Comparison of ENCODE assay signal across 1 cellular context in the genomic region with DNA sequence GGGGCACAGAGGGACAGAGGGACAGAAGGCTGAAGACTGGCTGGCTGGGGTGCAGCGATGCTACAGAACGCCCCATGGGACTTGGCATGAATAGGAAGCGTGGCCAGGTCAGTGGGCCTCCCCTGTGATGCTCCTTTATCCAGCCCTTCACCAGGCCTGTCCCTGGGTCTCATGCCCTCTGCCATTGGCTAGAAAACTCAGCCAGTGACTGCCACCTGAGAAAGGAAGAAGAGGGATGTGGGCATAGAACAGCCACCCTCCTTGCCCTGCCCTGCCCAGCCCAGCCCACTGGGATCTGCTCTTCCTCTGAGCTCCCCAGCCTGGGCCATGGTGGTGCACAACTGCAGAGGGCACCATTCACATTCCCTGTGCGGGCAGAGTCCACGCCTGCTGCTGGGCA.
TF ChIP-seq lines count a peak whose summit lies in the region.

No MANE protein-coding gene starts in this region.

TF ChIP-seq in HepG2, 621 proteins besides CTCF, POLR2A, EP300 and RAD21:
- TF ChIP-seq THRA (CRISPR knock-in tag; IDR thresholded peaks at IDR 0.05; ENCODE audit: borderline replicate concordance) (no peak), HNRNPL (IDR thresholded peaks at IDR 0.05; ENCODE audit: low read depth, low read length) (0 out of 2 replicates have a peak, but pooled peaks have one; percentile 38), ZNF687 (CRISPR knock-in tag; IDR thresholded peaks at IDR 0.05) (0 out of 2 replicates have a peak, but pooled peaks have one; percentile 15)
- TF ChIP-seq, protein P1, sequence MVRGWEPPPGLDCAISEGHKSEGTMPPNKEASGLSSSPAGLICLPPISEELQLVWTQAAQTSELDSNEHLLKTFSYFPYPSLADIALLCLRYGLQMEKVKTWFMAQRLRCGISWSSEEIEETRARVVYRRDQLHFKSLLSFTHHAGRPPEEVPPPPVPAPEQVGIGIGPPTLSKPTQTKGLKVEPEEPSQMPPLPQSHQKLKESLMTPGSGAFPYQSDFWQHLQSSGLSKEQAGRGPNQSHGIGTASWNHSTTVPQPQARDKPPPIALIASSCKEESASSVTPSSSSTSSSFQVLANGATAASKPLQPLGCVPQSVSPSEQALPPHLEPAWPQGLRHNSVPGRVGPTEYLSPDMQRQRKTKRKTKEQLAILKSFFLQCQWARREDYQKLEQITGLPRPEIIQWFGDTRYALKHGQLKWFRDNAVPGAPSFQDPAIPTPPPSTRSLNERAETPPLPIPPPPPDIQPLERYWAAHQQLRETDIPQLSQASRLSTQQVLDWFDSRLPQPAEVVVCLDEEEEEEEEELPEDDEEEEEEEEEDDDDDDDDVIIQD (CRISPR knock-in tag; IDR thresholded peaks at IDR 0.05; ENCODE audit: low read depth): no peak
- TF ChIP-seq, protein P2, sequence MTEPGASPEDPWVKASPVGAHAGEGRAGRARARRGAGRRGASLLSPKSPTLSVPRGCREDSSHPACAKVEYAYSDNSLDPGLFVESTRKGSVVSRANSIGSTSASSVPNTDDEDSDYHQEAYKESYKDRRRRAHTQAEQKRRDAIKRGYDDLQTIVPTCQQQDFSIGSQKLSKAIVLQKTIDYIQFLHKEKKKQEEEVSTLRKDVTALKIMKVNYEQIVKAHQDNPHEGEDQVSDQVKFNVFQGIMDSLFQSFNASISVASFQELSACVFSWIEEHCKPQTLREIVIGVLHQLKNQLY (CRISPR knock-in tag; IDR thresholded peaks at IDR 0.05): no peak
